8 cellular contexts compared by ENCODE assay signal in the genomic region with DNA sequence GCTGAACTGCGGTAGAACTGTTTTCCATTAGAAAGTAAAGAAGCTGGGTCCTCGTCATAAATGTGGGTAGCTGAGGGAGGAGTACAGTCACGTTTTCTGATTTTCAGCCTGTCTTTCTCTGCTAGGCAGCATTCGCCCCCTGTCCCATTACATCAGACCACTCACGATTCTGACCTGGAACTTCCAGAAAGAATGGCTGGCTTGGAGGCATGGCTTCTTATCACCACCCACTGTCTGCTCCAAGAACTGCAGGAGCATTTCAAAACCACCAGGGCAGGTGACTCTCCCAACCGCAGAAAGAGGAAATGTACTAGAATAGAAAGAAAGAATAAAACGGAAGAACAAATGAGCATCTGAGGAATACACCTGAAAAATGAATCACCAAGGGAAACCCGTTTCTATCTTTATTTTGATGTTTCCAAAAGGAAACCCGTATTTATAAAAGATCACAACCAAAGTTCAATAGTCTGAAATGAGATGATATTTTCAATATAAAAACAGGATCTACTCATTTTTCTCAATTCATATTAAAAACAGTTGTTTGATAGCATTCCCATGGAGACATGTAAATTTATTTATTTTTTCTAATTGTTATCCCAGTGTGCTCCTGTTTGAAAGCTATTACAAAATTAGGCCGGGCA. TPM values are rescaled to one million over a fixed set of nuclear protein-coding genes. Genes with fewer than 3 reads are reported as not detected.
DNase-seq lines count a peak whose midpoint lies in the region; ATAC-seq, FAIRE-seq and TF ChIP-seq lines count a peak whose summit lies in the region.

No MANE protein-coding gene starts in this region.

- no peaks in the 10 kb centered on the region for H3K9me2 ChIP-seq in DOHH2 (replicated peaks; ENCODE audit: control insufficient read depth, low read length)

- H3K9me3 ChIP-seq in DOHH2 (ENCODE audit: control insufficient read depth, insufficient read depth, low read length) = no peaks in the 10 kb centered on the region
- H3K9me3 ChIP-seq in mammary epithelial cell (replicated peaks; ENCODE audit: insufficient read depth, low read length) = no peaks in the 10 kb centered on the region
- no peaks in the 10 kb centered on the region for H3K9me3 ChIP-seq in keratinocyte (ENCODE audit: control insufficient read depth, low read depth, low read length)

- H3K4me1 Mint-ChIP-seq in T-cell = peaks cover 7 to 9% (median 8%) of the 10 kb centered on the region in 3 donors

- POLR2A ChIA-PET in T-cell (lab: Charles Lee) = interaction anchor here in 1 of 2 donors (0.7 kb wide), 1 partner anchor 43 kb away, joined by 8 read pairs; no protein-coding TSS in a partner anchor

- FAIRE-seq in keratinocyte (lab: Jason Lieb, UNC) = peak; percentile 72

- no peaks in the 10 kb centered on the region for H3K9me3 Mint-ChIP-seq in T-cell

- H3K4me1 ChIP-seq in DOHH2 (ENCODE audit: control insufficient read depth, low read length) = peaks cover 40% of the 10 kb centered on the region
- no peaks in the 10 kb centered on the region for H3K4me1 ChIP-seq in mammary epithelial cell (ENCODE audit: insufficient read depth, low read length)
- H3K4me1 ChIP-seq in keratinocyte (ENCODE audit: control insufficient read depth, extremely low read depth, insufficient read depth, low read length) = no peaks in the 10 kb centered on the region

- H3K4me2 ChIP-seq in DOHH2 (ENCODE audit: low read length) = peak overlapping the region; percentile 40
- H3K4me2 ChIP-seq in mammary epithelial cell (ENCODE audit: insufficient read depth, low read depth, low read length) = peak overlapping the region; percentile 18
- no peak overlapping the region for H3K4me2 ChIP-seq in keratinocyte (ENCODE audit: control insufficient read depth, extremely low read depth, insufficient read depth, low read depth, low read length)

- H4K20me1 ChIP-seq in DOHH2 (ENCODE audit: control insufficient read depth, insufficient read depth, low read depth, low read length) = no peaks in the 10 kb centered on the region
- H4K20me1 ChIP-seq in mammary epithelial cell (ENCODE audit: insufficient read depth, low read length) = no peaks in the 10 kb centered on the region
- H4K20me1 ChIP-seq in keratinocyte (ENCODE audit: control insufficient read depth, extremely low read depth, insufficient read depth, low read length) = no peaks in the 10 kb centered on the region

- H3K36me3 ChIP-seq in DOHH2 (ENCODE audit: control insufficient read depth, low read length) (no peaks in the 10 kb centered on the region), mammary epithelial cell (ENCODE audit: insufficient read depth, low read length) (no peaks in the 10 kb centered on the region), keratinocyte (ENCODE audit: control insufficient read depth in 2 of 2, extremely low read depth in 1 of 2, insufficient read depth in 2 of 2, low read length in 2 of 2) (no peaks in the 10 kb centered on the region)

- no peaks in the 10 kb centered on the region for H3K36me3 Mint-ChIP-seq in T-cell

- CTCF ChIA-PET in T-cell (lab: Charles Lee) = interaction anchor here (0.6 to 0.9 kb wide), 6 partner anchors 19 to 578 kb away, joined by 3 to 10 read pairs (median 4); no protein-coding TSS in a partner anchor
- CTCF ChIA-PET in mammary epithelial cell (lab: Charles Lee; ENCODE audit: low non-redundant PET) = no interaction called here

- ATAC-seq in T-cell (replicated peaks in 1 of 4) (peak; percentile 70 to 90 (median 78)), GM19455 (IDR thresholded peaks at IDR 0.05; ENCODE audit: unreplicated experiment) (no peak)

- in situ Hi-C loops in mammary epithelial cell (cut with MboI; ENCODE audit: low sequenced_read_pairs in 2 of 2) = loop anchor here (25.0 kb wide), 2 partner anchors 324 to 574 kb away; no protein-coding TSS in a partner anchor

- DNase-seq in H4 (ENCODE audit: low spot score) (peak; percentile 51), NCI-H1092 (lab: John Stamatoyannopoulos, UW) (peak; percentile 21), T-cell (peak in 27 of 34 experiments; percentile 6 to 48 (median 20)), mammary epithelial cell (peak; percentile 36), keratinocyte (ENCODE audit: low read depth, low spot score) (no peak)
- peak; percentile 30 for DNase-seq in stimulated activated CD4-positive, alpha-beta T cell treated with anti-CD3 and anti-CD28 coated beads, Interleukin-4, amount 100 ng/mL, for 1 hour

- H3K4me3 ChIP-seq in DOHH2 (ENCODE audit: low read length) (peak overlapping the region; percentile 51), mammary epithelial cell (replicated peaks in 1 of 3; ENCODE audit: insufficient read depth in 1 of 3, low read depth in 2 of 3, low read length in 3 of 3) (no peak overlapping the region), keratinocyte (ENCODE audit: control insufficient read depth in 2 of 3, extremely low read depth in 1 of 3, insufficient read depth in 2 of 3, low read depth in 1 of 3, low read length in 3 of 3) (no peak overlapping the region)

- intact Hi-C loops in mammary epithelial cell (cut with micrococcal nuclease) = loop anchor here (1.0 kb wide), 2 partner anchors 312 to 577 kb away; no protein-coding TSS in a partner anchor

- H3K27ac ChIP-seq in DOHH2 (ENCODE audit: low read depth, low read length) = no peak overlapping the region
- no peak overlapping the region for H3K27ac ChIP-seq in mammary epithelial cell (ENCODE audit: insufficient read depth, low read depth, low read length)
- H3K27ac ChIP-seq in keratinocyte (ENCODE audit: control insufficient read depth, insufficient read depth, low read length) = no peak overlapping the region

- H3K27me3 ChIP-seq in DOHH2 (ENCODE audit: control insufficient read depth, low read length) = peaks cover 9% of the 10 kb centered on the region
- no peaks in the 10 kb centered on the region for H3K27me3 ChIP-seq in mammary epithelial cell (ENCODE audit: insufficient read depth, low read length)
- H3K27me3 ChIP-seq in keratinocyte (ENCODE audit: control insufficient read depth, extremely low read depth, insufficient read depth, low read length) = no peaks in the 10 kb centered on the region

- H3K27me3 Mint-ChIP-seq in T-cell = peaks cover 12 to 23% of the 10 kb centered on the region in 2 donors

- peak overlapping the region in 1 of 3 donors; percentile 7 for H3K4me3 Mint-ChIP-seq in T-cell

- TF ChIP-seq CTCF in DOHH2 (IDR thresholded peaks at IDR 0.05; ENCODE audit: low read depth, low read length, poor library complexity, severe bottlenecking) = peak; percentile 91
- peak; percentile 91 to 92 for TF ChIP-seq CTCF in mammary epithelial cell (conservative IDR thresholded peaks at IDR 0.05 in 1 of 2, IDR thresholded peaks at IDR 0.05 in 1 of 2; ENCODE audit: extremely low read depth in 1 of 2, insufficient read depth in 1 of 2, low read depth in 1 of 2, low read length in 2 of 2)
- TF ChIP-seq CTCF in keratinocyte (optimal IDR thresholded peaks at IDR 0.05 in 1 of 3, IDR thresholded peaks at IDR 0.05 in 1 of 3, conservative IDR thresholded peaks at IDR 0.05 in 1 of 3; ENCODE audit: extremely low read depth in 1 of 3, insufficient read depth in 2 of 3, low read length in 3 of 3) = peak; percentile 82 to 94 (median 90)

- H3K9me1 ChIP-seq in keratinocyte (ENCODE audit: control insufficient read depth, extremely low read depth, insufficient read depth, low read length) = no peaks in the 10 kb centered on the region

- H2AFZ ChIP-seq in mammary epithelial cell (ENCODE audit: low read depth, low read length) (peak overlapping the region; percentile 36), keratinocyte (ENCODE audit: control insufficient read depth, low read length) (no peak overlapping the region)

- peak overlapping the region in 1 of 2 donors; percentile 52 for H3K27ac Mint-ChIP-seq in T-cell

- WGBS in mammary epithelial cell (ENCODE audit: low coverage, missing lambda C conversion rate) = 33% methylated on average over 9 of the region's 10 CpGs

- no TSS peak for BruUV-seq in mammary epithelial cell (replicated peaks; lab: Mats Ljungman, UMichigan)

- no peaks in the 10 kb centered on the region for H3K79me2 ChIP-seq in DOHH2 (ENCODE audit: control insufficient read depth, low read length)
- H3K79me2 ChIP-seq in mammary epithelial cell (ENCODE audit: insufficient read depth, low read length) = no peaks in the 10 kb centered on the region
- H3K79me2 ChIP-seq in keratinocyte (ENCODE audit: control insufficient read depth, insufficient read depth, low read length) = no peaks in the 10 kb centered on the region

- dilution Hi-C loops in mammary epithelial cell (cut with HindIII; ENCODE audit: low sequenced_read_pairs) (no loop called here), keratinocyte (cut with MboI; ENCODE audit: extremely low pct_ligation_motif_present, low sequenced_read_pairs) (no loop called here)

- no peak overlapping the region for H3K9ac ChIP-seq in mammary epithelial cell (ENCODE audit: insufficient read depth, low read length)
- no peak overlapping the region for H3K9ac ChIP-seq in keratinocyte (ENCODE audit: control insufficient read depth, extremely low read depth, insufficient read depth, low read length)

- H3F3A ChIP-seq in DOHH2 (ENCODE audit: control insufficient read depth, insufficient read depth) = no peaks in the 10 kb centered on the region

RNA-seq across cellular contexts. Expression of a gene that starts 22.1 kb away (rescaled TPM):
- total RNA-seq in H4 (2014; rRNA removed; shearing (Covaris generic)) = 173 and 188 TPM in 2 replicates
- total RNA-seq in T-cell (10 to 100 TPM; 21.4 to 24.7 (median 23.3) TPM), mammary epithelial cell (10 to 100 TPM; 59.8 to 89.3 TPM)
- polyA plus RNA-seq in mammary epithelial cell (63.2 TPM), keratinocyte (67.6 to 136 TPM (median 98.9 TPM) in 3 replicates)
- polyA minus RNA-seq in mammary epithelial cell (32.2 TPM), keratinocyte (7.4 to 79.3 TPM (median 28.0 TPM) in 3 replicates)
- 18.6 TPM for polyA plus RNA-seq in keratinocyte (2011; ENCODE audit: low read depth)
- polyA plus RNA-seq in keratinocyte (2011; cell fraction: cytosol; rRNA removed) = 65.9 and 118 TPM in 2 replicates
- 26.0 and 47.9 TPM in 2 replicates for polyA plus RNA-seq in keratinocyte (2011; cell fraction: nucleus; rRNA removed)
- polyA plus RNA-seq in keratinocyte (2012; ENCODE audit: low replicate concordance) = 116 and 188 TPM in 2 replicates
- 50.5 TPM for polyA minus RNA-seq in keratinocyte (2011; cell fraction: cytosol; rRNA and poly(A)+ RNA removed)
- polyA minus RNA-seq in keratinocyte (2011; cell fraction: nucleus; rRNA and poly(A)+ RNA removed) = 12.8 and 20.5 TPM in 2 replicates
